ENCODE assay signal across 8 cellular contexts in the genomic region with DNA sequence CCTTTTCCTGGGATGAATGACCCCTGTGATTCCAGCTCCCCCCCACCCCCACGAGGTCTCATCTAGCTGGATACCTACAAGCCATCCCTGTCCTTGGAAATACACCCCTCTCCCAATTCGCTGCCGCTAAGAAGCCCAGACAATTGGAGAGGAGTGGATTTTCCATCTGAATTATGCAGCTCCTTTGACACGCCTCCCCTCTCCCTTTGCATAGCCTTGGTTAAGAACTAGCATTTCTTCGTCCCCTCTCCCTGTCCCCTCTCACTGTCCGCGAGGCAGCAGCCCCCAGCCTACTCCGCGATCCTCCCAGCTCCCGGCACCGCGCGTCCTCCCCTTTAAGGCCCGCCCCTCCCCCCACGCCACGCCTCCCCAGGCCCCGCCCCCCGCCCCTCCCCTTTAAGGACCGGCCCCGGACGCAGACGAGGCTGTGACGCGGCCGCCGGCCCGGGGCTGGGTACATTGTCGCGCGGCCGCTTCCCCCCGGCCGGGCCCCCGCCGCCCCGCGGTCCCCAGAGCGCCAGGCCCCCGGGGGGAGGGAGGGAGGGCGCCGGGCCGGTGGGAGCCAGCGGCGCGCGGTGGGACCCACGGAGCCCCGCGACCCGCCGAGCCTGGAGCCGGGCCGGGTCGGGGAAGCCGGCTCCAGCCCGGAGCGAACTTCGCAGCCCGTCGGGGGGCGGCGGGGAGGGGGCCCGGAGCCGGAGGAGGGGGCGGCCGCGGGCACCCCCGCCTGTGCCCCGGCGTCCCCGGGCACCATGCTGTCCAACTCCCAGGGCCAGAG. TPM values are rescaled to one million over a fixed set of nuclear protein-coding genes. Genes with fewer than 3 reads are reported as not detected.
DNase-seq lines count a peak whose midpoint lies in the region; ATAC-seq, FAIRE-seq and TF ChIP-seq lines count a peak whose summit lies in the region.

A gene (plus strand): TSS at position 428 of the 778 bp plus-strand sequence. CDS start 325 bp downstream, at position 753.

- H3K4me1 ChIP-seq in DND-41 (ENCODE audit: insufficient read depth, low read length), result peaks cover 28% of the 10 kb centered on the region
- H3K4me1 ChIP-seq in spleen, result peaks cover 27 to 88% (median 72%) of the 10 kb centered on the region in 6 donors

- H3K9ac ChIP-seq in DND-41 (ENCODE audit: low read depth, low read length), result peak within 1 kb of the TSS; percentile 70

- H3K79me2 ChIP-seq in DND-41 (ENCODE audit: insufficient read depth, low read length), result peaks cover 36% of the 10 kb centered on the region

- peak within 1 kb of the TSS; percentile 75 for H2AFZ ChIP-seq in DND-41 (ENCODE audit: low read depth, low read length)

- H4K20me1 ChIP-seq in DND-41 (ENCODE audit: insufficient read depth, low read length), result peaks cover 29% of the 10 kb centered on the region

- H3K27ac ChIP-seq in DND-41 (ENCODE audit: low read length) (peak within 1 kb of the TSS; percentile 59; the same call in 1 of the 2 replicates), spleen (peak within 1 kb of the TSS; percentile 88 to 99 (median 96))

- FAIRE-seq in bronchial epithelial cell (lab: Jason Lieb, UNC), result no peak

- no peaks in the 10 kb centered on the region for H3K9me3 ChIP-seq in DND-41 (ENCODE audit: insufficient read depth, low read length, severe bottlenecking)
- H3K9me3 ChIP-seq in spleen, result no peaks in the 10 kb centered on the region

- H3K4me3 ChIP-seq in DND-41 (ENCODE audit: low read depth in 1 of 2, low read length in 2 of 2) (peak within 1 kb of the TSS; percentile 87), WI38 (ENCODE audit: low read depth, low read length) (peak within 1 kb of the TSS; percentile 88), bronchial epithelial cell (ENCODE audit: low read depth, low read length) (peak within 1 kb of the TSS; percentile 64), spleen (peak within 1 kb of the TSS; percentile 68 to 88 (median 80))

- TF ChIP-seq CTCF in DND-41 (IDR thresholded peaks at IDR 0.05; ENCODE audit: borderline replicate concordance, extremely low read depth, low read length, poor library complexity, severe bottlenecking) (no peak), WI38 (IDR thresholded peaks at IDR 0.05; ENCODE audit: low read depth, low read length) (no peak), bronchial epithelial cell (IDR thresholded peaks at IDR 0.05; ENCODE audit: insufficient read depth, low read length, severe bottlenecking) (no peak), spleen (IDR thresholded peaks at IDR 0.05 in 8 of 11, conservative IDR thresholded peaks at IDR 0.05 in 3 of 11) (no peak)

- TF ChIP-seq POLR2A in spleen (IDR thresholded peaks at IDR 0.05), result peak in 1 of 3 donors; percentile 18

- intact Hi-C loops in spleen (cut with DNase I; ENCODE audit: low total_unique reads), result no loop called here

- no peaks in the 10 kb centered on the region for H3K36me3 ChIP-seq in DND-41 (ENCODE audit: insufficient read depth, low read length)
- no peaks in the 10 kb centered on the region for H3K36me3 ChIP-seq in bronchial epithelial cell (ENCODE audit: control insufficient read depth, insufficient read depth, low read length)
- peaks cover 0 to 8% (median 0%) of the 10 kb centered on the region in 6 donors for H3K36me3 ChIP-seq in spleen

- ATAC-seq in DND-41 (ENCODE audit: insufficient read depth, low read depth), result peak; percentile 78

- WGBS in spleen, 5 donors, result 1% methylated on average over 18 to 71 of the region's 71 CpGs

- peak within 1 kb of the TSS; percentile 89 for H3K4me2 ChIP-seq in DND-41 (ENCODE audit: insufficient read depth, low read length)

- DNase-seq in DND-41, result peak; percentile 75
- DNase-seq in H4 (ENCODE audit: low spot score), result peak; percentile 45
- peak; percentile 77 for DNase-seq in NCI-H146 (lab: John Stamatoyannopoulos, UW)
- no peak for DNase-seq in bronchial epithelial cell (ENCODE audit: low read depth)
- DNase-seq in iris pigment epithelial cell (ENCODE audit: low read depth), result peak; percentile 60
- DNase-seq in spleen, result peak; percentile 94
- DNase-seq in inferior parietal cortex (ENCODE audit: extremely low spot score), result no peak

- H3K27me3 ChIP-seq in DND-41 (ENCODE audit: insufficient read depth, low read length, poor library complexity) (peaks cover 42% of the 10 kb centered on the region), bronchial epithelial cell (ENCODE audit: control insufficient read depth, insufficient read depth, low read length) (no peaks in the 10 kb centered on the region), spleen (replicated peaks in 1 of 7) (no peaks in the 10 kb centered on the region)

RNA-seq across cellular contexts. Expression of the gene that starts here (rescaled TPM):
- total RNA-seq in H4 (2014; rRNA removed; shearing (Covaris generic)), result 11.8 and 12.7 TPM in 2 replicates
- total RNA-seq in bronchial epithelial cell, result 23.2 and 33.2 TPM in 2 replicates
- total RNA-seq in spleen, result 100 to 1,000 TPM in 5 of 7 donors, 10 to 100 TPM in 2; 82.0 to 129 (median 104) TPM
- polyA plus RNA-seq in spleen, result 10 to 100 TPM; 42.2 to 68.1 (median 53.4) TPM

Comparison
In these comparisons a context has a peak if more than half of its experiments do, and no peak if none do; other contexts are left out.
1. DNase-seq: peak in DND-41 (single experiment), H4 (single experiment), NCI-H146 (single experiment), iris pigment epithelial cell (single experiment) and spleen (single experiment); none in bronchial epithelial cell (single experiment) and inferior parietal cortex (single experiment).
2. Peak in every context shown above with its lines, with median percentiles within 50 percentile points of each other: H3K4me3 ChIP-seq.